In genomic region chr5:150778517-150779396, GRCh38 we compare ENCODE assay signal across 8 cellular contexts. TPM values are rescaled to one million over a fixed set of nuclear protein-coding genes. Genes with fewer than 3 reads are reported as not detected.
DNase-seq lines count a peak whose midpoint lies in the region; ATAC-seq, FAIRE-seq and TF ChIP-seq lines count a peak whose summit lies in the region.

TSS of gene SMIM3 (plus strand) at chr5:150778757. CDS start at chr5:150795441, 16,684 bp downstream.

- BruUV-seq in Calu3 (replicated peaks; lab: Mats Ljungman, UMichigan) (no TSS peak), HepG2 (replicated peaks; lab: Mats Ljungman, UMichigan) (TSS peak; percentile 13)

- H3K27me3 Mint-ChIP-seq in Calu3 (ENCODE audit: unreplicated experiment), result no peaks in the 10 kb centered on the region
- no peaks in the 10 kb centered on the region for H3K27me3 Mint-ChIP-seq in dendritic cell treated with granulocyte-macrophage colony-stimulating factor and Interleukin-4, amounts not matched to agents 40 ng/mL and 50 ng/mL, for 4 days

- H3K9me3 Mint-ChIP-seq in Calu3 (ENCODE audit: low read depth, unreplicated experiment), result no peaks in the 10 kb centered on the region
- H3K9me3 Mint-ChIP-seq in dendritic cell treated with granulocyte-macrophage colony-stimulating factor and Interleukin-4, amounts not matched to agents 40 ng/mL and 50 ng/mL, for 4 days, result no peaks in the 10 kb centered on the region

- H3K4me1 Mint-ChIP-seq in Calu3 (ENCODE audit: low read depth, unreplicated experiment), result peaks cover 33% of the 10 kb centered on the region
- H3K4me1 Mint-ChIP-seq in dendritic cell treated with granulocyte-macrophage colony-stimulating factor and Interleukin-4, amounts not matched to agents 40 ng/mL and 50 ng/mL, for 4 days (ENCODE audit: low read depth), result peaks cover 58% of the 10 kb centered on the region

- POLR2A ChIA-PET in HepG2 (lab: Yijun Ruan, JAX), result interaction anchor here (0.8 to 2.3 kb wide), 7 partner anchors 8 to 78 kb away, joined by 3 to 25 read pairs (median 7); partner anchors contain the start of genes DCTN4 and RBM22

- H4K20me1 ChIP-seq in GM23248 (ENCODE audit: insufficient read depth) (no peaks in the 10 kb centered on the region), HepG2 (ENCODE audit: insufficient read depth, low read length) (no peaks in the 10 kb centered on the region)

- H3F3A ChIP-seq in GM23248 (ENCODE audit: insufficient read depth), result peaks cover 67% of the 10 kb centered on the region

- TF ChIP-seq POLR2A in HepG2 (IDR thresholded peaks at IDR 0.05; ENCODE audit: insufficient read depth in 1 of 2, low read depth in 2 of 2, low read length in 2 of 2), result peak in 1 of 2 experiments; percentile 77; a peak in 2 of 4 replicates

- intact Hi-C loops in Calu3 (cut with micrococcal nuclease; ENCODE audit: unreplicated experiment), result loop anchor here (1.0 kb wide), 1 partner anchor 217 kb away; no protein-coding TSS in a partner anchor
- intact Hi-C loops in dendritic cell treated with granulocyte-macrophage colony-stimulating factor and Interleukin-4, amounts not matched to agents 40 ng/mL and 50 ng/mL, for 4 days (cut with micrococcal nuclease), result loop anchor here (2.0 kb wide), 3 partner anchors 20 to 218 kb away; partner anchors contain the start of gene DCTN4
- intact Hi-C loops in HepG2 (cut with micrococcal nuclease; ENCODE audit: unreplicated experiment), result loop anchor here (1.0 to 5.0 kb wide), 3 partner anchors 16 to 216 kb away; no protein-coding TSS in a partner anchor

- no peaks in the 10 kb centered on the region for H3K9me3 ChIP-seq in GM23248 (ENCODE audit: low read depth)
- no peaks in the 10 kb centered on the region for H3K9me3 ChIP-seq in HepG2 (ENCODE audit: low read length)

- H3K4me2 ChIP-seq in GM23248 (ENCODE audit: unreplicated experiment) (peak within 1 kb of the TSS; percentile 87), HepG2 (ENCODE audit: low read depth, low read length) (peak within 1 kb of the TSS; percentile 98)

- H3K4me3 ChIP-seq in GM23248 (peak within 1 kb of the TSS; percentile 88), HepG2 (replicated peaks in 1 of 3; ENCODE audit: insufficient read depth in 1 of 3, low read depth in 2 of 3, low read length in 3 of 3) (peak within 1 kb of the TSS; percentile 74 to 90 (median 79))

- 0 to 2% methylated on average over 56 to 58 of the region's 59 CpGs for WGBS in GM23248 (ENCODE audit: low coverage in 1 of 2, low lambda C conversion rate in 2 of 2, missing lambda C conversion rate in 2 of 2), 2 experiments
- 2% methylated on average over 17 of the region's 59 CpGs for WGBS in HepG2 (ENCODE audit: low lambda C conversion rate)

- H3K9ac ChIP-seq in GM23248 (peak within 1 kb of the TSS; percentile 85), HepG2 (ENCODE audit: insufficient read depth, low read depth, low read length) (peak within 1 kb of the TSS; percentile 74)

- peak; percentile 87 for ATAC-seq in HepG2
- no peak for ATAC-seq in GM19397 (IDR thresholded peaks at IDR 0.05; ENCODE audit: unreplicated experiment)

- CTCF ChIA-PET in Calu3 (lab: Charles Lee), result interaction anchor here (0.9 to 1.6 kb wide), 5 partner anchors 11 to 474 kb away, joined by 4 to 10 read pairs (median 5); partner anchors contain the start of genes DCTN4, GM2A and RBM22
- CTCF ChIA-PET in HepG2 (lab: Yijun Ruan, JAX; ENCODE audit: low intra/inter-chr PET ratio, low total read pairs), result interaction anchor here (1.1 kb wide), 1 partner anchor 22 kb away, joined by 3 read pairs; no protein-coding TSS in a partner anchor

- no peak for TF ChIP-seq EP300 in HepG2 (IDR thresholded peaks at IDR 0.05; ENCODE audit: low read depth in 2 of 2, low read length in 2 of 2)
- no peak for TF ChIP-seq EP300 in HepG2 (CRISPR knock-in tag; IDR thresholded peaks at IDR 0.05; ENCODE audit: borderline replicate concordance)

- H2AFZ ChIP-seq in GM23248 (peak within 1 kb of the TSS; percentile 82), HepG2 (ENCODE audit: low read length) (peak within 1 kb of the TSS; percentile 92)

- H3K36me3 Mint-ChIP-seq in Calu3 (ENCODE audit: insufficient read depth, unreplicated experiment), result peaks cover 30% of the 10 kb centered on the region
- peaks cover 8% of the 10 kb centered on the region for H3K36me3 Mint-ChIP-seq in dendritic cell treated with granulocyte-macrophage colony-stimulating factor and Interleukin-4, amounts not matched to agents 40 ng/mL and 50 ng/mL, for 4 days (ENCODE audit: low read depth)

- H3K27ac ChIP-seq in GM23248 (peak within 1 kb of the TSS; percentile 96), HepG2 (ENCODE audit: extremely low read length, insufficient read depth, low read length) (peak within 1 kb of the TSS; percentile 51)

- peaks cover 56% of the 10 kb centered on the region for H3K79me2 ChIP-seq in GM23248 (ENCODE audit: insufficient read depth)
- H3K79me2 ChIP-seq in HepG2 (ENCODE audit: insufficient read depth, low read length), result peaks cover 44% of the 10 kb centered on the region

- TF ChIP-seq CTCF in Calu3 (IDR thresholded peaks at IDR 0.05; ENCODE audit: unreplicated experiment), result no peak
- peak; percentile 84 for TF ChIP-seq CTCF in HepG2 (CRISPR knock-in tag; IDR thresholded peaks at IDR 0.05)

- FAIRE-seq in HepG2 (lab: Jason Lieb, UNC), result no peak

- peak; percentile 53 for TF ChIP-seq RAD21 in HepG2 (CRISPR knock-in tag; IDR thresholded peaks at IDR 0.05)

- DNase-seq in Calu3 (peak; percentile 83), GM23248 (peak; percentile 86), NCI-H2227 (lab: John Stamatoyannopoulos, UW; ENCODE audit: unreplicated experiment) (peak; percentile 48), HepG2 (ENCODE audit: low spot score) (peak; percentile 47)
- peak; percentile 64 for DNase-seq in activated CD4-positive, alpha-beta T cell treated with anti-CD3 and anti-CD28 coated beads, Interleukin-2, amount 50 U/mL, for 1 hour
- DNase-seq in stimulated activated CD4-positive, alpha-beta T cell treated with anti-CD3 and anti-CD28 coated beads, Interleukin-4, amount 100 ng/mL, for 4 hours, result peak; percentile 67 to 72

- peak within 1 kb of the TSS; percentile 69 for H3K27ac Mint-ChIP-seq in Calu3 (ENCODE audit: unreplicated experiment)
- H3K27ac Mint-ChIP-seq in dendritic cell treated with granulocyte-macrophage colony-stimulating factor and Interleukin-4, amounts not matched to agents 40 ng/mL and 50 ng/mL, for 4 days, result peak within 1 kb of the TSS; percentile 91

- H3K9me2 ChIP-seq in GM23248 (ENCODE audit: insufficient read depth), result no peaks in the 10 kb centered on the region

- H3K4me3 Mint-ChIP-seq in Calu3 (ENCODE audit: low read depth, unreplicated experiment), result peak within 1 kb of the TSS; percentile 98
- H3K4me3 Mint-ChIP-seq in dendritic cell treated with granulocyte-macrophage colony-stimulating factor and Interleukin-4, amounts not matched to agents 40 ng/mL and 50 ng/mL, for 4 days, result peak within 1 kb of the TSS; percentile 100

- H3K27me3 ChIP-seq in GM23248 (replicated peaks; ENCODE audit: insufficient read depth) (no peaks in the 10 kb centered on the region), HepG2 (ENCODE audit: control insufficient read depth in 1 of 2, insufficient read depth in 2 of 2, low read length in 2 of 2) (no peaks in the 10 kb centered on the region; a peak in 1 of 5 replicates)

- peaks cover 57% of the 10 kb centered on the region for H3K4me1 ChIP-seq in GM23248 (ENCODE audit: insufficient read depth)
- H3K4me1 ChIP-seq in HepG2 (ENCODE audit: insufficient read depth, low read length), result peaks cover 59% of the 10 kb centered on the region

- no peaks in the 10 kb centered on the region for H3K36me3 ChIP-seq in GM23248 (ENCODE audit: low read depth)
- H3K36me3 ChIP-seq in HepG2 (replicated peaks in 1 of 2; ENCODE audit: control insufficient read depth in 1 of 2, insufficient read depth in 2 of 2, low read length in 2 of 2), result no peaks in the 10 kb centered on the region

- in situ Hi-C loops in GM23248 (cut with MboI), result no loop called here
- in situ Hi-C loops in HepG2 (cut with HindIII; ENCODE audit: extremely low pct_ligation_motif_present, low pct_unique_long_range_greater_than_20kb), result no loop called here

TF ChIP-seq in HepG2, 621 proteins besides CTCF, POLR2A, EP300 and RAD21 (continues in another document):
- TF ChIP-seq MEIS1 (CRISPR knock-in tag; IDR thresholded peaks at IDR 0.05; ENCODE audit: borderline replicate concordance), result 0 out of 2 replicates have a peak, but pooled peaks have one; percentile 35
- peak; percentile 41; the same call in 1 of the 2 replicates for TF ChIP-seq SALL2 (CRISPR knock-in tag; IDR thresholded peaks at IDR 0.05)
- peak; percentile 32; the same call in 1 of the 2 replicates for TF ChIP-seq MYC (CRISPR knock-in tag; IDR thresholded peaks at IDR 0.05; ENCODE audit: borderline replicate concordance)
- TF ChIP-seq ZNF670 (CRISPR knock-in tag; IDR thresholded peaks at IDR 0.05; ENCODE audit: borderline replicate concordance), result 0 out of 2 replicates have a peak, but pooled peaks have one; percentile 34
- no peak for TF ChIP-seq SMYD3 (CRISPR knock-in tag; IDR thresholded peaks at IDR 0.05)

RNA-seq across cellular contexts. Expression of gene SMIM3, which starts in this region (rescaled TPM):
- total RNA-seq in Calu3 (2022), result 6.9 and 8.4 TPM in 2 replicates
- total RNA-seq in GM23248 (2014; rRNA removed; shearing (Covaris generic)), result 64.9 and 88.3 TPM in 2 replicates
- polyA plus RNA-seq in GM23248 (2016; fragmentation: Nextera tagmentation; extraction: Ambion mirVana), result 72.2 and 73.8 TPM in 2 replicates
- total RNA-seq in HepG2 (2016; rRNA removed; fragmentation: Illumina TruSeq; extraction: Trizol), result 11.6 and 14.1 TPM in 2 replicates
- 17.2 and 21.9 TPM in 2 replicates for total RNA-seq in HepG2 (2016; cell fraction: cytosol; rRNA removed; fragmentation: Illumina TruSeq; extraction: Trizol; ENCODE audit: low read depth)
- total RNA-seq in HepG2 (2016; cell fraction: insoluble cytoplasmic fraction; rRNA removed; fragmentation: Illumina TruSeq; extraction: Trizol), result 12.8 and 13.2 TPM in 2 replicates
- total RNA-seq in HepG2 (2016; cell fraction: membrane; rRNA removed; fragmentation: Illumina TruSeq; extraction: Trizol), result 26.9 and 32.8 TPM in 2 replicates
- total RNA-seq in HepG2 (2016; cell fraction: nucleus; rRNA removed; fragmentation: Illumina TruSeq; extraction: Trizol), result 5.2 and 6.0 TPM in 2 replicates
- polyA plus RNA-seq in HepG2 (2011; rRNA removed), result 71.3 and 96.7 TPM in 2 replicates
- polyA plus RNA-seq in HepG2 (2011; cell fraction: cytosol; rRNA removed), result 110 and 111 TPM in 2 replicates
- 25.5 and 30.6 TPM in 2 replicates for polyA plus RNA-seq in HepG2 (2011; cell fraction: nucleus; rRNA removed)
- 81.2 and 85.5 TPM in 2 replicates for polyA plus RNA-seq in HepG2 (2012)
- 17.8 and 26.6 TPM in 2 replicates for polyA plus RNA-seq in HepG2 (2016; cell fraction: cytosol; fragmentation: Illumina TruSeq; extraction: Trizol; ENCODE audit: low read depth)
- polyA plus RNA-seq in HepG2 (2016; cell fraction: insoluble cytoplasmic fraction; fragmentation: Illumina TruSeq; extraction: Trizol; ENCODE audit: low read depth), result 12.2 and 14.7 TPM in 2 replicates
- polyA plus RNA-seq in HepG2 (2016; cell fraction: membrane; fragmentation: Illumina TruSeq; extraction: Trizol; ENCODE audit: low read depth), result 22.1 and 31.4 TPM in 2 replicates
- polyA plus RNA-seq in HepG2 (2016; cell fraction: nucleus; fragmentation: Illumina TruSeq; extraction: Trizol; ENCODE audit: insufficient read depth, low read depth), result 8.9 and 9.4 TPM in 2 replicates
- 0.09 and 62.7 TPM in 2 replicates for polyA minus RNA-seq in HepG2 (2011; rRNA and poly(A)+ RNA removed; ENCODE audit: low replicate concordance)
- 32.4 and 33.9 TPM in 2 replicates for polyA minus RNA-seq in HepG2 (2011; cell fraction: cytosol; rRNA and poly(A)+ RNA removed)
- polyA minus RNA-seq in HepG2 (2011; cell fraction: nucleus; rRNA and poly(A)+ RNA removed), result 9.8 and 12.9 TPM in 2 replicates
